Comparison of ENCODE assay signal across 33 cellular contexts in genomic region chr10:77474939-77475338, GRCh38.
"Had no signal": no experiment of that assay in that cellular context is flagged by ENCODE, and none has a peak within 500 bp of the region (broad histone marks: within the 10 kb centered on the region; RNA-seq: fewer than 3 reads in every experiment).

No MANE protein-coding gene starts in this region.

- H3K4me3 Mint-ChIP-seq: activated B cell treated with CpG ODN at 0.5 μM for 24 hours; activated CD4-positive, alpha-beta memory T cell treated with anti-CD3 and anti-CD28 coated beads for 36 hours; activated CD4-positive, alpha-beta T cell treated with anti-CD3 and anti-CD28 coated beads, Interleukin-2, amount 10 ng/mL, durations not matched to agents 24 days and 14 days; activated CD8-positive, alpha-beta memory T cell treated with anti-CD3 and anti-CD28 coated beads, Interleukin-2, amount 10 ng/mL, durations not matched to agents 7 days and 5 days; activated CD8-positive, alpha-beta T cell treated with anti-CD3 and anti-CD28 coated beads for 36 hours; activated naive CD4-positive, alpha-beta T cell treated with anti-CD3 and anti-CD28 coated beads, Interleukin-2, amount 10 ng/mL, durations not matched to agents 7 days and 5 days; activated naive CD4-positive, alpha-beta T cell treated with anti-CD3 and anti-CD28 coated beads, Interleukin-2, amount 50 U/mL, for 24 hours; activated naive CD8-positive, alpha-beta T cell; activated naive CD8-positive, alpha-beta T cell treated with anti-CD3 and anti-CD28 coated beads, Interleukin-2, amount 10 ng/mL, durations not matched to agents 7 days and 5 days; activated naive CD8-positive, alpha-beta T cell treated with anti-CD3 and anti-CD28 coated beads, Interleukin-2, amount 50 U/mL, for 24 hours; activated T-cell treated with anti-CD3 and anti-CD28 coated beads, Interleukin-2, amount 50 U/mL, for 24 hours; T-helper 1 cell treated with Interleukin-12 subunit alpha and Interleukin-12 subunit beta and Interleukin-4 antibody, amounts not matched to agents 30 μg/mL and 1 μg/mL, for 36 hours; T-helper 2 cell treated with Interferon-gamma antibody and Interleukin-4, amounts not matched to agents 5 μg/mL and 100 μg/mL, for 36 hours had no signal

- H3K27me3 ChIP-seq: ascending aorta, brain microvascular endothelial cell, breast epithelium had no signal

- H3K4me1 ChIP-seq: breast epithelium had no signal

- H3K27ac ChIP-seq: ascending aorta, brain microvascular endothelial cell, breast epithelium, VCaP had no signal

- H3K4me3 ChIP-seq: ascending aorta, breast epithelium had no signal

- H3K9me3 Mint-ChIP-seq: activated B cell treated with CpG ODN at 0.5 μM for 24 hours; activated CD4-positive, alpha-beta memory T cell treated with anti-CD3 and anti-CD28 coated beads for 36 hours; activated CD4-positive, alpha-beta T cell treated with anti-CD3 and anti-CD28 coated beads, Interleukin-2, amount 10 ng/mL, durations not matched to agents 24 days and 14 days; activated CD8-positive, alpha-beta T cell treated with anti-CD3 and anti-CD28 coated beads for 36 hours; activated naive CD4-positive, alpha-beta T cell treated with anti-CD3 and anti-CD28 coated beads, Interleukin-2, amount 10 ng/mL, durations not matched to agents 7 days and 5 days; activated naive CD4-positive, alpha-beta T cell treated with anti-CD3 and anti-CD28 coated beads, Interleukin-2, amount 50 U/mL, for 24 hours; activated naive CD8-positive, alpha-beta T cell treated with anti-CD3 and anti-CD28 coated beads, Interleukin-2, amount 10 ng/mL, durations not matched to agents 7 days and 5 days; activated naive CD8-positive, alpha-beta T cell treated with anti-CD3 and anti-CD28 coated beads, Interleukin-2, amount 50 U/mL, for 24 hours; activated T-cell treated with anti-CD3 and anti-CD28 coated beads, Interleukin-2, amount 50 U/mL, for 24 hours; activated T-helper 2 cell treated with anti-CD3 and anti-CD28 coated beads, Interferon-gamma antibody, Interleukin-2, Interleukin-4, amounts not matched to agents 10 μg/mL and 5 μg/mL and 100 μg/mL, durations not matched to agents 14 hours and 24 hours and 36 hours; T-helper 1 cell treated with Interleukin-12 subunit alpha and Interleukin-12 subunit beta and Interleukin-4 antibody, amounts not matched to agents 30 μg/mL and 1 μg/mL, for 36 hours; T-helper 2 cell treated with Interferon-gamma antibody and Interleukin-4, amounts not matched to agents 5 μg/mL and 100 μg/mL, for 36 hours had no signal

- FAIRE-seq: TTC549 had no signal

- H3K36me3 Mint-ChIP-seq: activated CD4-positive, alpha-beta memory T cell treated with anti-CD3 and anti-CD28 coated beads for 36 hours; activated CD8-positive, alpha-beta memory T cell treated with anti-CD3 and anti-CD28 coated beads, Interleukin-2, amount 10 ng/mL, durations not matched to agents 7 days and 5 days; activated naive CD4-positive, alpha-beta T cell treated with anti-CD3 and anti-CD28 coated beads, Interleukin-2, amount 10 ng/mL, durations not matched to agents 7 days and 5 days; activated naive CD4-positive, alpha-beta T cell treated with anti-CD3 and anti-CD28 coated beads, Interleukin-2, amount 50 U/mL, for 24 hours; activated naive CD8-positive, alpha-beta T cell; activated naive CD8-positive, alpha-beta T cell treated with anti-CD3 and anti-CD28 coated beads, Interleukin-2, amount 10 ng/mL, durations not matched to agents 7 days and 5 days had no signal

- H3K36me3 ChIP-seq: ascending aorta, brain microvascular endothelial cell, breast epithelium had no signal

- H3K27ac Mint-ChIP-seq: activated B cell treated with CpG ODN at 0.5 μM for 24 hours; activated CD4-positive, alpha-beta memory T cell treated with anti-CD3 and anti-CD28 coated beads for 36 hours; activated CD4-positive, alpha-beta T cell treated with anti-CD3 and anti-CD28 coated beads, Interleukin-2, amount 10 ng/mL, durations not matched to agents 24 days and 14 days; activated CD8-positive, alpha-beta memory T cell treated with anti-CD3 and anti-CD28 coated beads, Interleukin-2, amount 10 ng/mL, durations not matched to agents 7 days and 5 days; activated CD8-positive, alpha-beta T cell treated with anti-CD3 and anti-CD28 coated beads for 36 hours; activated naive CD4-positive, alpha-beta T cell treated with anti-CD3 and anti-CD28 coated beads, Interleukin-2, amount 10 ng/mL, durations not matched to agents 7 days and 5 days; activated naive CD4-positive, alpha-beta T cell treated with anti-CD3 and anti-CD28 coated beads, Interleukin-2, amount 50 U/mL, for 24 hours; activated naive CD8-positive, alpha-beta T cell; activated naive CD8-positive, alpha-beta T cell treated with anti-CD3 and anti-CD28 coated beads, Interleukin-2, amount 10 ng/mL, durations not matched to agents 7 days and 5 days; activated naive CD8-positive, alpha-beta T cell treated with anti-CD3 and anti-CD28 coated beads, Interleukin-2, amount 50 U/mL, for 24 hours; activated T-cell treated with anti-CD3 and anti-CD28 coated beads, Interleukin-2, amount 50 U/mL, for 24 hours; activated T-helper 2 cell treated with anti-CD3 and anti-CD28 coated beads, Interferon-gamma antibody, Interleukin-2, Interleukin-4, amounts not matched to agents 10 μg/mL and 5 μg/mL and 100 μg/mL, durations not matched to agents 14 hours and 24 hours and 36 hours; T-helper 1 cell treated with Interleukin-12 subunit alpha and Interleukin-12 subunit beta and Interleukin-4 antibody, amounts not matched to agents 30 μg/mL and 1 μg/mL, for 36 hours; T-helper 2 cell treated with Interferon-gamma antibody and Interleukin-4, amounts not matched to agents 5 μg/mL and 100 μg/mL, for 36 hours had no signal

- ATAC-seq: activated CD8-positive, alpha-beta memory T cell treated with anti-CD3 and anti-CD28 coated beads, Interleukin-2, amount 10 ng/mL, durations not matched to agents 7 days and 5 days; activated CD8-positive, alpha-beta T cell treated with anti-CD3 and anti-CD28 coated beads for 36 hours; activated naive CD8-positive, alpha-beta T cell treated with anti-CD3 and anti-CD28 coated beads, Interleukin-2, amount 50 U/mL, for 24 hours had no signal

- H3K27me3 Mint-ChIP-seq: activated B cell treated with CpG ODN at 0.5 μM for 24 hours; activated CD4-positive, alpha-beta memory T cell treated with anti-CD3 and anti-CD28 coated beads for 36 hours; activated CD4-positive, alpha-beta T cell treated with anti-CD3 and anti-CD28 coated beads, Interleukin-2, amount 10 ng/mL, durations not matched to agents 24 days and 14 days; activated CD8-positive, alpha-beta T cell treated with anti-CD3 and anti-CD28 coated beads for 36 hours; activated naive CD4-positive, alpha-beta T cell treated with anti-CD3 and anti-CD28 coated beads, Interleukin-2, amount 10 ng/mL, durations not matched to agents 7 days and 5 days; activated T-cell treated with anti-CD3 and anti-CD28 coated beads, Interleukin-2, amount 50 U/mL, for 24 hours had no signal

- H3K4me1 Mint-ChIP-seq: activated B cell treated with CpG ODN at 0.5 μM for 24 hours; activated CD4-positive, alpha-beta T cell treated with anti-CD3 and anti-CD28 coated beads, Interleukin-2, amount 10 ng/mL, durations not matched to agents 24 days and 14 days; activated CD8-positive, alpha-beta memory T cell treated with anti-CD3 and anti-CD28 coated beads, Interleukin-2, amount 10 ng/mL, durations not matched to agents 7 days and 5 days; activated naive CD4-positive, alpha-beta T cell treated with anti-CD3 and anti-CD28 coated beads, Interleukin-2, amount 10 ng/mL, durations not matched to agents 7 days and 5 days; activated naive CD4-positive, alpha-beta T cell treated with anti-CD3 and anti-CD28 coated beads, Interleukin-2, amount 50 U/mL, for 24 hours; activated naive CD8-positive, alpha-beta T cell treated with anti-CD3 and anti-CD28 coated beads, Interleukin-2, amount 10 ng/mL, durations not matched to agents 7 days and 5 days; activated naive CD8-positive, alpha-beta T cell treated with anti-CD3 and anti-CD28 coated beads, Interleukin-2, amount 50 U/mL, for 24 hours had no signal

- H3K9me3 ChIP-seq: ascending aorta, breast epithelium had no signal

- DNase-seq: activated B cell treated with CpG ODN at 0.5 μM for 24 hours; activated CD4-positive, alpha-beta memory T cell treated with anti-CD3 and anti-CD28 coated beads for 36 hours; activated CD4-positive, alpha-beta T cell treated with anti-CD3 and anti-CD28 coated beads for 4 hours; activated CD4-positive, alpha-beta T cell treated with anti-CD3 and anti-CD28 coated beads, Interleukin-2, amount 10 ng/mL, durations not matched to agents 24 days and 14 days; activated CD4-positive, alpha-beta T cell treated with anti-CD3 and anti-CD28 coated beads, Interleukin-2, amount 50 U/mL, for 1 hour; activated CD4-positive, alpha-beta T cell treated with anti-CD3 and anti-CD28 coated beads, Interleukin-2, amount 50 U/mL, for 4 hours; activated CD4-positive, CD25-positive, alpha-beta regulatory T cell treated with anti-CD3 and anti-CD28 coated beads, Interleukin-2, amount 50 U/mL, for 72 hours; activated CD8-positive, alpha-beta memory T cell treated with anti-CD3 and anti-CD28 coated beads, Interleukin-2, amount 10 ng/mL, durations not matched to agents 7 days and 5 days; activated CD8-positive, alpha-beta memory T cell treated with anti-CD3 and anti-CD28 coated beads, Interleukin-2, amount 50 U/mL, for 48 hours; activated CD8-positive, alpha-beta T cell treated with anti-CD3 and anti-CD28 coated beads for 36 hours; activated effector memory CD4-positive, alpha-beta T cell treated with Interleukin-2 at 50 U/mL for 16 hours; activated gamma-delta T cell; activated naive CD4-positive, alpha-beta T cell treated with anti-CD3 and anti-CD28 coated beads, Interleukin-2, amount 10 ng/mL, durations not matched to agents 7 days and 5 days; activated naive CD4-positive, alpha-beta T cell treated with Interleukin-2 at 50 U/mL for 16 hours; activated naive CD8-positive, alpha-beta T cell treated with anti-CD3 and anti-CD28 coated beads, Interleukin-2, amount 10 ng/mL, durations not matched to agents 7 days and 5 days; activated naive CD8-positive, alpha-beta T cell treated with anti-CD3 and anti-CD28 coated beads, Interleukin-2, amount 50 U/mL, for 24 hours; activated T-cell treated with anti-CD3 and anti-CD28 coated beads, Interleukin-2, amount 50 U/mL, for 24 hours; activated T-cell treated with anti-CD3 and anti-CD28 coated beads, Interleukin-2, amount 50 U/mL, for 48 hours; amygdala; anterior cingulate cortex; brain microvascular endothelial cell; central memory CD4-positive, alpha-beta T cell; T-helper 2 cell; T-helper 9 cell had no signal
